In the genomic region with DNA sequence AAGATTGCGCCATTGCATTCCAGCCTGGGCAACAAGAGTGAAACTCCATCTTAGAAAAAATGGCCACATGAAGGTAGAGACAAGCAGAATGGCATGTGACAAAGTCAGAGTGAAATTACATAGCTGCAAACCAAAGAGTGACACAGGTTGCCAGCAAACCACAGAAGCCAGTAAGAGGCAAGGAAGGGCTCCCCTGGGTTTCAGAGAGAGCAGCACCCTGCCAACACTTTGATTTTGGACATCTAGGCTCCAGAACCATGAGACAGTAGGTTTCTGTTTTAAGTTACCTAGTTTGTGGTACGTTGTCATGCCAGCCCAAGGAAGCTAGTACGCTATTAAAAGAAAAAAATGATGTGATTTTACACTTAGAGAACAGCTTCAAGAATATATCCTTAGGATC, we compare ENCODE assay signal across 31 cellular contexts. TPM values are rescaled to one million over a fixed set of nuclear protein-coding genes. Genes with fewer than 3 reads are reported as not detected.
"Had no signal": no experiment of that assay in that cellular context is flagged by ENCODE, and none has a peak within 500 bp of the region (broad histone marks: within the 10 kb centered on the region; RNA-seq: fewer than 3 reads in every experiment).

No MANE protein-coding gene starts in this region.

- H3K9me3 ChIP-seq: Peyer's patch, SJSA1 had no signal

- H3K4me1 ChIP-seq: Peyer's patch, SJSA1 had no signal

- H3K27ac Mint-ChIP-seq: IgD-negative memory B cell had no signal

- H3K4me3 ChIP-seq: K562, PC-9, Peyer's patch, SJSA1, SK-N-MC had no signal

- H3K4me3 Mint-ChIP-seq: IgD-negative memory B cell had no signal

- H3K4me1 Mint-ChIP-seq: IgD-negative memory B cell had no signal

- ATAC-seq: K562 had no signal

- H3K36me3 ChIP-seq: Peyer's patch, SJSA1 had no signal

- DNase-seq: NCI-H1092; NCI-H1105 treated with DMSO at 0.1 percent for 48 hours; NCI-H1417 treated with DMSO at 0.1 percent for 48 hours; NCI-H146; NCI-H1694 treated with DMSO at 0.1 percent for 48 hours; NCI-H1930; NCI-H2081; NCI-H2107; NCI-H2171; NCI-H226; NCI-H446; NCI-H510A; NCI-H524 treated with DMSO at 0.1 percent for 48 hours; NCI-H69; NCI-H774; NK-92 treated with Interleukin-12 subunit alpha and Interleukin-12 subunit beta, amount 100 ng/mL, for 24 hours; OCI-M1; Peyer's patch; Right ventricle myocardium superior; SIG-M5; SW 1271; T-helper 1 cell had no signal

- H3K4me2 ChIP-seq: PC-9 had no signal

- H3K27me3 ChIP-seq: Peyer's patch, SJSA1 had no signal

- H3K27ac ChIP-seq: HL-60, PC-9, Peyer's patch, SJSA1, SK-N-MC had no signal

- H2AFZ ChIP-seq: PC-9 had no signal

RNA-seq across cellular contexts. Expression of a gene that starts 1.9 kb away (rescaled TPM):
- total RNA-seq: LHCN-M2, MCF 10A, Peyer's patch, Right ventricle myocardium superior, RPMI7951, SJSA1 had no signal

RNA-seq across cellular contexts. Expression of a gene that starts 6.5 kb away (rescaled TPM):
- total RNA-seq: MCF 10A, PC-9, Peyer's patch, Right ventricle myocardium superior, SJSA1 had no signal
